Comparison of ENCODE assay signal across 9 cellular contexts in the genomic region with DNA sequence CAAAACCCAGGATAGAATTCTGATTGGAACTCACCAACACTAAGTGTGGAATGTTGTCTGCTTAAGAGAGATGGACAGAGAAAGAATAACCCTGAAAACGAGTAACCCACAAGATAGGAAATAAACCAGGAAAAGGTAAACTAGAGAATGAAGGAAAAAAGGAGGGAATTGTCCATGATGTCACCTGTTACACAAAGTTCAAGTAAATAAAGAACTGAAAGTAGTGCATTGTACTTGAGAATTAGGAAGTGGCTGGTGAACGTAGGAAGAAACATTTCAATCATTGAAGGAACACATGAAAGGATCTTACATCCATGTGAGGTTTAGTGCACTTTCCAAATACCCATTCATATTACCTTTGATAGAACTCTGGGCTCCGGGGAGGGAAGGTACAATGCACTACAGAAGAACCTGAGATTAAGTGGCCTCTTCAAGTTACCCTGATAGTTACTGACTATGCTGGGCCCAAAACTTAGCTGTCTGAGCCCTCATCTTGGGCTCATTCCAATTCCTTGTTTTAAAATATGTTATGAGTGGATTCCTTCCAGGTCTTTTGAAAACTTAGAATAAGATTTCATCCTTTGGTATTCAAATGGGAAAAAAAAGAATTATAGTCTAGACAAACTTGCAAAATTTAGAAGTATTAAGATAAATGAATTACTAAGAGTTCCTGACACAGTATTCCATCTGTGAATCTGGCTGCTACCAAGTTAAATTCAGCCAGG. TPM values are rescaled to one million over a fixed set of nuclear protein-coding genes. Genes with fewer than 3 reads are reported as not detected.
DNase-seq lines count a peak whose midpoint lies in the region; ATAC-seq and TF ChIP-seq lines count a peak whose summit lies in the region.
"Had no signal": no experiment of that assay in that cellular context is flagged by ENCODE, and none has a peak within 500 bp of the region (broad histone marks: within the 10 kb centered on the region; RNA-seq: fewer than 3 reads in every experiment).

No MANE protein-coding gene starts in this region.

- POLR2A ChIA-PET in activated CD8-positive, alpha-beta T cell treated with anti-CD3 and anti-CD28 coated beads, Interleukin-2, amount 10 ng/mL, durations not matched to agents 7 days and 5 days (lab: Charles Lee) = interaction anchor here (0.9 kb wide), 1 partner anchor 19 kb away, joined by 5 read pairs; no protein-coding TSS in a partner anchor

- peak overlapping the region; percentile 63 for H2AFZ ChIP-seq in hepatocyte

- H4K20me1 ChIP-seq in hepatocyte (ENCODE audit: insufficient read depth, poor library complexity, severe bottlenecking) = peaks cover 4% of the 10 kb centered on the region

- peaks cover 10% of the 10 kb centered on the region for H3K4me1 ChIP-seq in hepatocyte (ENCODE audit: insufficient read depth)

- no peak for ATAC-seq in activated CD8-positive, alpha-beta T cell treated with anti-CD3 and anti-CD28 coated beads, Interleukin-2, amount 10 ng/mL, durations not matched to agents 7 days and 5 days
- ATAC-seq in HG03520 (IDR thresholded peaks at IDR 0.05; ENCODE audit: unreplicated experiment) = no peak

- H3K9me2 ChIP-seq in hepatocyte (replicated peaks; ENCODE audit: insufficient read depth) = no peaks in the 10 kb centered on the region

- no peak overlapping the region for H3K27ac Mint-ChIP-seq in activated CD8-positive, alpha-beta T cell treated with anti-CD3 and anti-CD28 coated beads, Interleukin-2, amount 10 ng/mL, durations not matched to agents 7 days and 5 days

- 52% methylated on average over 3 of the region's 3 CpGs for WGBS in hepatocyte (ENCODE audit: low lambda C conversion rate, missing lambda C conversion rate)

- peak overlapping the region; percentile 90 for H3K27ac ChIP-seq in hepatocyte

- no peaks in the 10 kb centered on the region for H3K36me3 ChIP-seq in hepatocyte (replicated peaks; ENCODE audit: insufficient read depth, low read depth)

- peaks cover 32% of the 10 kb centered on the region for H3K79me2 ChIP-seq in hepatocyte

- H3K36me3 Mint-ChIP-seq in activated CD8-positive, alpha-beta T cell treated with anti-CD3 and anti-CD28 coated beads, Interleukin-2, amount 10 ng/mL, durations not matched to agents 7 days and 5 days (ENCODE audit: low read depth) = no peaks in the 10 kb centered on the region

- H3K4me3 Mint-ChIP-seq in activated CD8-positive, alpha-beta T cell treated with anti-CD3 and anti-CD28 coated beads, Interleukin-2, amount 10 ng/mL, durations not matched to agents 7 days and 5 days = peak overlapping the region; percentile 94

- TF ChIP-seq CTCF in hepatocyte (IDR thresholded peaks at IDR 0.05; ENCODE audit: poor library complexity) = no peak

- H3K4me1 Mint-ChIP-seq in activated CD8-positive, alpha-beta T cell treated with anti-CD3 and anti-CD28 coated beads, Interleukin-2, amount 10 ng/mL, durations not matched to agents 7 days and 5 days (ENCODE audit: low read depth) = peaks cover 25% of the 10 kb centered on the region

- CTCF ChIA-PET in activated CD8-positive, alpha-beta T cell treated with anti-CD3 and anti-CD28 coated beads, Interleukin-2, amount 10 ng/mL, durations not matched to agents 7 days and 5 days (lab: Charles Lee) = interaction anchor here (1.6 to 1.7 kb wide), 3 partner anchors 16 to 30 kb away, joined by 7 to 13 read pairs (median 10); no protein-coding TSS in a partner anchor

- no peaks in the 10 kb centered on the region for H3K9me3 Mint-ChIP-seq in activated CD8-positive, alpha-beta T cell treated with anti-CD3 and anti-CD28 coated beads, Interleukin-2, amount 10 ng/mL, durations not matched to agents 7 days and 5 days (ENCODE audit: insufficient read depth)

- H3K27me3 Mint-ChIP-seq in activated CD8-positive, alpha-beta T cell treated with anti-CD3 and anti-CD28 coated beads, Interleukin-2, amount 10 ng/mL, durations not matched to agents 7 days and 5 days (ENCODE audit: low read depth) = peaks cover 22% of the 10 kb centered on the region

- DNase-seq in SIG-M5 treated with dmso at 0.1 percent for 504 hours (lab: John Stamatoyannopoulos, UW; ENCODE audit: unreplicated experiment) (peak; percentile 22), SIG-M5 (lab: John Stamatoyannopoulos, UW) (no peak), hepatocyte (ENCODE audit: low spot score) (no peak), stromal cell of bone marrow (ENCODE audit: low read depth) (peak; percentile 28), cerebellum (ENCODE audit: low spot score) (no peak), Kasumi-1 (lab: John Stamatoyannopoulos, UW) (no peak)
- no peak for DNase-seq in activated CD8-positive, alpha-beta T cell treated with anti-CD3 and anti-CD28 coated beads, Interleukin-2, amount 10 ng/mL, durations not matched to agents 7 days and 5 days
- DNase-seq: IMR-90 had no signal

- peak overlapping the region; percentile 82 for H3K4me3 ChIP-seq in hepatocyte

- H3K9me3 ChIP-seq in hepatocyte (ENCODE audit: low read depth) = no peaks in the 10 kb centered on the region

- peak overlapping the region; percentile 71 for H3K4me2 ChIP-seq in hepatocyte

- H3K27me3 ChIP-seq in hepatocyte = no peaks in the 10 kb centered on the region

RNA-seq across cellular contexts. Expression of a gene that starts 1.1 kb away (rescaled TPM):
- total RNA-seq in activated CD8-positive, alpha-beta T cell treated with anti-CD3 and anti-CD28 coated beads, Interleukin-2, amount 10 ng/mL, durations not matched to agents 7 days and 5 days = 10 to 100 TPM; 16.0 to 16.4 TPM
- total RNA-seq in hepatocyte (39.3 and 41.3 TPM in 2 replicates), cerebellum (54.6 TPM)
- 38.4 and 42.0 TPM in 2 replicates for polyA plus RNA-seq in hepatocyte

RNA-seq across cellular contexts. Expression of a gene that starts 24.1 kb away (rescaled TPM):
- not detected for total RNA-seq in activated CD8-positive, alpha-beta T cell treated with anti-CD3 and anti-CD28 coated beads, Interleukin-2, amount 10 ng/mL, durations not matched to agents 7 days and 5 days
- not detected in 2 replicates for total RNA-seq in hepatocyte
- polyA plus RNA-seq in hepatocyte = not detected in 2 replicates
- not detected for total RNA-seq in cerebellum
- total RNA-seq: IMR-90 had no signal
- polyA plus RNA-seq: IMR-90 had no signal

RNA-seq across cellular contexts. Expression of a gene that starts 38.5 kb away (rescaled TPM):
- total RNA-seq in activated CD8-positive, alpha-beta T cell treated with anti-CD3 and anti-CD28 coated beads, Interleukin-2, amount 10 ng/mL, durations not matched to agents 7 days and 5 days = not detected
- total RNA-seq in hepatocyte (not detected in 2 replicates), cerebellum (not detected)
- polyA plus RNA-seq in hepatocyte = not detected in 2 replicates
- total RNA-seq: IMR-90 had no signal
- polyA plus RNA-seq: IMR-90 had no signal

RNA-seq across cellular contexts. Expression of a gene that starts 56.1 kb away (rescaled TPM):
- total RNA-seq in activated CD8-positive, alpha-beta T cell treated with anti-CD3 and anti-CD28 coated beads, Interleukin-2, amount 10 ng/mL, durations not matched to agents 7 days and 5 days = not detected
- total RNA-seq in hepatocyte (not detected in 2 replicates), cerebellum (not detected)
- polyA plus RNA-seq in hepatocyte = not detected in 2 replicates
- total RNA-seq: IMR-90 had no signal
- polyA plus RNA-seq: IMR-90 had no signal

Comparison
In these comparisons a context has a peak if more than half of its experiments do, and no peak if none do; other contexts are left out.
1. DNase-seq: peak in SIG-M5 treated with dmso at 0.1 percent for 504 hours (single experiment) and stromal cell of bone marrow (single experiment); none in SIG-M5 (single experiment), activated CD8-positive, alpha-beta T cell treated with anti-CD3 and anti-CD28 coated beads, Interleukin-2, amount 10 ng/mL, durations not matched to agents 7 days and 5 days (single experiment), hepatocyte (single experiment), cerebellum (single experiment) and Kasumi-1 (0 of 2).